In the genomic region with DNA sequence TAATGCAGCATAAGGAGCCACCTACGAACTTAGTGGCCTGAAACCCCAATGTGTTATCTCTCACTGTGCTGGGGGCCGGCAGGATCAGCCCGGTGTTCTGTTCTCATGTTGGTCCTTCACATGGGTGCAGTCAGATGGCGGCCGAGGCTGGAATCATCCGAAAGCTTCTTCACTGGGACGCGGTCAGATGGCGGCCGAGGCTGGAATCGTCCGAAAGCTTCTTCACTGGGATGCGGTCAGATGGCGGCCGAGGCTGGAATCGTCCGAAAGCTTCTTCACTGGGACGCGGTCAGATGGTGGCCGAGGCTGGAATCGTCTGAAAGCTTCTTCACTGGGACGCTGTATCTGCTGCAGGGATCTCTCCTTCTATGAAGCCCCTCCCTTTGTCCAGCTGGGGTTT, we compare ENCODE assay signal across 31 cellular contexts. TPM values are rescaled to one million over a fixed set of nuclear protein-coding genes. Genes with fewer than 3 reads are reported as not detected.
"Had no signal": no experiment of that assay in that cellular context is flagged by ENCODE, and none has a peak within 500 bp of the region (broad histone marks: within the 10 kb centered on the region; RNA-seq: fewer than 3 reads in every experiment).

No MANE protein-coding gene starts in this region.

- H3K9me3 ChIP-seq: gastroesophageal sphincter, heart left ventricle, lower lobe of right lung, prostate gland, right atrium auricular region, sigmoid colon, stomach, tibial artery, upper lobe of right lung, uterus had no signal

- H3K79me2 ChIP-seq: parathyroid adenoma had no signal

- H3K4me1 Mint-ChIP-seq: endodermal cell; immature natural killer cell; natural killer cell; stimulated activated effector memory CD8-positive, alpha-beta T cell treated with anti-CD3 and anti-CD28 coated beads, Interleukin-12 subunit alpha, Interleukin-12 subunit beta, amount 100 ng/mL, for 72 hours had no signal

- H3K27me3 ChIP-seq: heart left ventricle, right atrium auricular region, sigmoid colon, upper lobe of right lung, uterus had no signal

- H3K36me3 Mint-ChIP-seq: immature natural killer cell; natural killer cell; stimulated activated effector memory CD8-positive, alpha-beta T cell treated with anti-CD3 and anti-CD28 coated beads, Interleukin-12 subunit alpha, Interleukin-12 subunit beta, amount 100 ng/mL, for 72 hours had no signal

- H3K4me1 ChIP-seq: foreskin keratinocyte, gastroesophageal sphincter, heart left ventricle, lower lobe of right lung, parathyroid adenoma, prostate gland, right atrium auricular region, sigmoid colon, stomach, tibial artery, upper lobe of right lung, uterus had no signal

- H3K4me3 ChIP-seq: gastroesophageal sphincter, heart left ventricle, lower lobe of right lung, prostate gland, right atrium auricular region, sigmoid colon, stomach, tibial artery, upper lobe of right lung, uterus had no signal

- H3K27ac ChIP-seq: epithelial cell of prostate, foreskin keratinocyte, gastroesophageal sphincter, heart left ventricle, lower lobe of right lung, parathyroid adenoma, prostate gland, right atrium auricular region, sigmoid colon, stomach, tibial artery, upper lobe of right lung, uterus had no signal

- H3K4me3 Mint-ChIP-seq: dendritic cell treated with granulocyte-macrophage colony-stimulating factor and Interleukin-4, amounts not matched to agents 40 ng/mL and 50 ng/mL, for 4 days; endodermal cell; immature natural killer cell; natural killer cell; stimulated activated effector memory CD8-positive, alpha-beta T cell treated with anti-CD3 and anti-CD28 coated beads, Interleukin-12 subunit alpha, Interleukin-12 subunit beta, amount 100 ng/mL, for 72 hours had no signal

- H3K36me3 ChIP-seq: gastroesophageal sphincter, heart left ventricle, lower lobe of right lung, prostate gland, right atrium auricular region, sigmoid colon, stomach, tibial artery, upper lobe of right lung, uterus had no signal

- ATAC-seq: esophagus mucosa; foreskin keratinocyte; gastroesophageal sphincter; left colon; left ventricle myocardium superior; natural killer cell; stimulated activated effector memory CD8-positive, alpha-beta T cell treated with anti-CD3 and anti-CD28 coated beads, Interleukin-12 subunit alpha, Interleukin-12 subunit beta, amount 100 ng/mL, for 72 hours had no signal

- H3K9me3 Mint-ChIP-seq: dendritic cell treated with granulocyte-macrophage colony-stimulating factor and Interleukin-4, amounts not matched to agents 40 ng/mL and 50 ng/mL, for 4 days; endodermal cell; immature natural killer cell; natural killer cell; stimulated activated effector memory CD8-positive, alpha-beta T cell treated with anti-CD3 and anti-CD28 coated beads, Interleukin-12 subunit alpha, Interleukin-12 subunit beta, amount 100 ng/mL, for 72 hours had no signal

- DNase-seq: cerebellar nuclear complex; effector CD8-positive, alpha-beta T cell; foreskin keratinocyte; heart left ventricle; hippocampal formation; immature natural killer cell; islet precursor cell; kidney glomerular epithelial cell; left colon; left ventricle myocardium superior; lower lobe of right lung; natural killer cell; occipital lobe; sigmoid colon; stimulated activated CD4-positive, alpha-beta T cell treated with anti-CD3 and anti-CD28 coated beads, Interleukin-2, amount 100 ng/mL, for 24 hours; stimulated activated CD4-positive, alpha-beta T cell treated with anti-CD3 and anti-CD28 coated beads, Interleukin-4, amount 100 ng/mL, for 24 hours; stimulated activated naive CD4-positive, alpha-beta T cell treated with Interleukin-2 at 50 U/mL for 16 hours; stomach; upper lobe of right lung; uterus had no signal

- H3K27ac Mint-ChIP-seq: dendritic cell treated with granulocyte-macrophage colony-stimulating factor and Interleukin-4, amounts not matched to agents 40 ng/mL and 50 ng/mL, for 4 days; endodermal cell; immature natural killer cell; natural killer cell; stimulated activated effector memory CD8-positive, alpha-beta T cell treated with anti-CD3 and anti-CD28 coated beads, Interleukin-12 subunit alpha, Interleukin-12 subunit beta, amount 100 ng/mL, for 72 hours had no signal

- H2AFZ ChIP-seq: parathyroid adenoma had no signal

RNA-seq across cellular contexts. Expression of gene PCBP3, which starts 12.6 kb away (rescaled TPM):
- total RNA-seq: skeletal muscle tissue had no signal
